Comparison of ENCODE assay signal across 34 cellular contexts in genomic region chrX:2587146-2587545, GRCh38.
"Had no signal": no experiment of that assay in that cellular context is flagged by ENCODE, and none has a peak within 500 bp of the region (broad histone marks: within the 10 kb centered on the region; RNA-seq: fewer than 3 reads in every experiment).

No MANE protein-coding gene starts in this region.

- ATAC-seq: activated CD8-positive, alpha-beta T cell treated with anti-CD3 and anti-CD28 coated beads for 36 hours; activated T-cell treated with anti-CD3 and anti-CD28 coated beads, Interleukin-2, amount 50 U/mL, for 72 hours; activated T-helper 17 cell treated with anti-CD3 and anti-CD28 coated beads, Interleukin-2, amount 50 U/mL, for 72 hours; body of pancreas; K562 had no signal

- H3K9me3 Mint-ChIP-seq: activated CD4-positive, alpha-beta T cell treated with anti-CD3 and anti-CD28 coated beads, Interleukin-2, amount 10 ng/mL, durations not matched to agents 24 days and 14 days; activated CD8-positive, alpha-beta T cell treated with anti-CD3 and anti-CD28 coated beads for 36 hours; activated naive CD4-positive, alpha-beta T cell treated with anti-CD3 and anti-CD28 coated beads, Interleukin-2, amount 50 U/mL, for 24 hours; activated naive CD8-positive, alpha-beta T cell treated with anti-CD3 and anti-CD28 coated beads, Interleukin-2, amount 10 ng/mL, durations not matched to agents 7 days and 5 days; activated T-cell treated with anti-CD3 and anti-CD28 coated beads, Interleukin-2, amount 50 U/mL, for 72 hours; activated T-helper 17 cell treated with anti-CD3 and anti-CD28 coated beads, Interleukin-2, amount 50 U/mL, for 72 hours had no signal

- H3K9me3 ChIP-seq: body of pancreas, breast epithelium, SJCRH30 had no signal

- H3K27me3 ChIP-seq: SJCRH30 had no signal

- H3K27ac Mint-ChIP-seq: activated CD4-positive, alpha-beta T cell treated with anti-CD3 and anti-CD28 coated beads, Interleukin-2, amount 10 ng/mL, durations not matched to agents 24 days and 14 days; activated CD8-positive, alpha-beta T cell treated with anti-CD3 and anti-CD28 coated beads for 36 hours; activated naive CD4-positive, alpha-beta T cell treated with anti-CD3 and anti-CD28 coated beads, Interleukin-2, amount 50 U/mL, for 24 hours; activated naive CD8-positive, alpha-beta T cell treated with anti-CD3 and anti-CD28 coated beads, Interleukin-2, amount 10 ng/mL, durations not matched to agents 7 days and 5 days; activated T-cell treated with anti-CD3 and anti-CD28 coated beads, Interleukin-2, amount 50 U/mL, for 72 hours; activated T-helper 17 cell treated with anti-CD3 and anti-CD28 coated beads, Interleukin-2, amount 50 U/mL, for 72 hours had no signal

- H3K4me1 ChIP-seq: breast epithelium, SJCRH30 had no signal

- H3K4me2 ChIP-seq: PC-9 had no signal

- H3K4me3 ChIP-seq: body of pancreas, breast epithelium, K562, PC-9, SJCRH30, SK-N-MC had no signal

- FAIRE-seq: astrocyte, K562, RCC 7860 had no signal

- DNase-seq: activated CD4-positive, alpha-beta T cell treated with anti-CD3 and anti-CD28 coated beads, Interleukin-2, amount 10 ng/mL, durations not matched to agents 24 days and 14 days; activated CD4-positive, alpha-beta T cell treated with anti-CD3 and anti-CD28 coated beads, Interleukin-2, amount 50 U/mL, for 4 hours; activated CD8-positive, alpha-beta T cell treated with anti-CD3 and anti-CD28 coated beads for 36 hours; activated effector memory CD4-positive, alpha-beta T cell treated with anti-CD3 and anti-CD28 coated beads, Interleukin-2, amount 50 U/mL, for 16 hours; activated naive CD4-positive, alpha-beta T cell; activated naive CD8-positive, alpha-beta T cell treated with anti-CD3 and anti-CD28 coated beads, Interleukin-2, amount 10 ng/mL, durations not matched to agents 7 days and 5 days; activated T-cell treated with anti-CD3 and anti-CD28 coated beads, Interleukin-2, amount 50 U/mL, for 1 hour; activated T-cell treated with anti-CD3 and anti-CD28 coated beads, Interleukin-2, amount 50 U/mL, for 72 hours; amygdala; body of pancreas; Karpas-422; NCI-H1048; NCI-H1105 treated with DMSO at 0.1 percent for 48 hours; NCI-H1436; NCI-H1694; NCI-H1930; NCI-H2081 treated with DMSO at 0.1 percent for 48 hours; NCI-H226; NCI-H446 treated with DMSO at 0.1 percent for 48 hours; NCI-H524; NCI-H69; NCI-H82; NK-92 treated with Interleukin-12 subunit alpha and Interleukin-12 subunit beta, amount 100 ng/mL, for 24 hours; PC-9; Right ventricle myocardium superior; SJCRH30; T1000 had no signal

- H3K36me3 Mint-ChIP-seq: activated naive CD4-positive, alpha-beta T cell treated with anti-CD3 and anti-CD28 coated beads, Interleukin-2, amount 50 U/mL, for 24 hours had no signal

- H3K4me3 Mint-ChIP-seq: activated CD4-positive, alpha-beta T cell treated with anti-CD3 and anti-CD28 coated beads, Interleukin-2, amount 10 ng/mL, durations not matched to agents 24 days and 14 days; activated CD8-positive, alpha-beta T cell treated with anti-CD3 and anti-CD28 coated beads for 36 hours; activated naive CD4-positive, alpha-beta T cell treated with anti-CD3 and anti-CD28 coated beads, Interleukin-2, amount 50 U/mL, for 24 hours; activated naive CD8-positive, alpha-beta T cell treated with anti-CD3 and anti-CD28 coated beads, Interleukin-2, amount 10 ng/mL, durations not matched to agents 7 days and 5 days; activated T-cell treated with anti-CD3 and anti-CD28 coated beads, Interleukin-2, amount 50 U/mL, for 72 hours; activated T-helper 17 cell treated with anti-CD3 and anti-CD28 coated beads, Interleukin-2, amount 50 U/mL, for 72 hours had no signal

- H3K36me3 ChIP-seq: breast epithelium, SJCRH30 had no signal

- H2AFZ ChIP-seq: PC-9 had no signal

- H3K27ac ChIP-seq: body of pancreas, breast epithelium, PC-9, SJCRH30, SK-N-MC had no signal
